In genomic region chr1:67716800-67717199, GRCh38 we compare ENCODE assay signal across 11 cellular contexts. TPM values are rescaled to one million over a fixed set of nuclear protein-coding genes. Genes with fewer than 3 reads are reported as not detected.
DNase-seq lines count a peak whose midpoint lies in the region; ATAC-seq, FAIRE-seq and TF ChIP-seq lines count a peak whose summit lies in the region.
"Had no signal": no experiment of that assay in that cellular context is flagged by ENCODE, and none has a peak within 500 bp of the region (broad histone marks: within the 10 kb centered on the region; RNA-seq: fewer than 3 reads in every experiment).

No MANE protein-coding gene starts in this region.

- no peaks in the 10 kb centered on the region for H3K9me1 ChIP-seq in K562 (ENCODE audit: control insufficient read depth, insufficient read depth, low read length)

- H3K9ac ChIP-seq in K562 (ENCODE audit: insufficient read depth in 1 of 2, low read depth in 2 of 2, low read length in 2 of 2) = no peak overlapping the region

- DNase-seq in LHCN-M2 (ENCODE audit: low read depth) (peak; percentile 62), K562 (ENCODE audit: extremely low read depth in 1 of 4, low spot score in 3 of 4) (no peak), left lobe of liver (ENCODE audit: low spot score) (no peak), NCI-H748 treated with DMSO at 0.1 percent for 48 hours (lab: John Stamatoyannopoulos, UW) (no peak), BE2C (no peak)
- DNase-seq: Right ventricle myocardium superior had no signal

- no peaks in the 10 kb centered on the region for H4K20me1 ChIP-seq in K562 (replicated peaks; ENCODE audit: control insufficient read depth, insufficient read depth, low read length)

- CTCF ChIA-PET in K562 (lab: Yijun Ruan, JAX; ENCODE audit: low intra/inter-chr PET ratio) = no interaction called here

- peaks cover 18 to 37% of the 10 kb centered on the region in 2 experiments for H3K4me1 ChIP-seq in K562 (replicated peaks in 1 of 2; ENCODE audit: control insufficient read depth in 2 of 2, insufficient read depth in 2 of 2, low read length in 2 of 2)
- peaks cover 21% of the 10 kb centered on the region for H3K4me1 ChIP-seq in BE2C

- in situ Hi-C loops in K562 (cut with MboI) = no loop called here

- no peak overlapping the region for H3K4me2 ChIP-seq in K562 (ENCODE audit: insufficient read depth, low read length)

- no peak for TF ChIP-seq CTCF in C4-2B (conservative IDR thresholded peaks at IDR 0.05)
- no peak for TF ChIP-seq CTCF in K562 (IDR thresholded peaks at IDR 0.05 in 2 of 3, conservative IDR thresholded peaks at IDR 0.05 in 1 of 3; ENCODE audit: insufficient read depth in 2 of 3, low read depth in 1 of 3, low read length in 3 of 3)
- TF ChIP-seq CTCF in BE2C (IDR thresholded peaks at IDR 0.05; ENCODE audit: low read depth, low read length) = no peak

- no peak for TF ChIP-seq EP300 in K562 (IDR thresholded peaks at IDR 0.05; ENCODE audit: low read length)

- WGBS in K562 (ENCODE audit: insufficient coverage, low coverage, missing lambda C conversion rate) = 58% methylated on average over 4 of the region's 4 CpGs

- H3K4me3 ChIP-seq in K562 = no peak overlapping the region
- H3K4me3 ChIP-seq in BE2C (ENCODE audit: low read depth, low read length) = no peak overlapping the region
- H3K4me3 ChIP-seq: lung had no signal

- BruUV-seq in K562 (replicated peaks; lab: Mats Ljungman, UMichigan) = no TSS peak

- no peak for ATAC-seq in K562
- peak; percentile 36 for ATAC-seq in left lobe of liver
- ATAC-seq in HG02885 (IDR thresholded peaks at IDR 0.05; ENCODE audit: poor library complexity, unreplicated experiment) = no peak
- no peak for ATAC-seq in GM18867 (IDR thresholded peaks at IDR 0.05; ENCODE audit: unreplicated experiment)

- FAIRE-seq in K562 (lab: Jason Lieb, UNC) = no peak
- FAIRE-seq: GM12892 had no signal

- POLR2A ChIA-PET in K562 (lab: Yijun Ruan, JAX) = interaction anchor here (0.6 kb wide), 1 partner anchor 22 kb away, joined by 4 read pairs; no protein-coding TSS in a partner anchor

- H3K36me3 ChIP-seq in K562 (ENCODE audit: control insufficient read depth, insufficient read depth, low read length) (no peaks in the 10 kb centered on the region), BE2C (no peaks in the 10 kb centered on the region)

- no peak for TF ChIP-seq POLR2A in K562 (conservative IDR thresholded peaks at IDR 0.05)

- H3K27me3 ChIP-seq in K562 (ENCODE audit: control insufficient read depth in 2 of 2, insufficient read depth in 2 of 2, low read length in 2 of 2) (no peaks in the 10 kb centered on the region), BE2C (no peaks in the 10 kb centered on the region)

- peak overlapping the region; percentile 62 for H2AFZ ChIP-seq in K562 (ENCODE audit: low read depth, low read length)

- TF ChIP-seq RAD21 in K562 (CRISPR knock-in tag; conservative IDR thresholded peaks at IDR 0.05 in 1 of 2, IDR thresholded peaks at IDR 0.05 in 1 of 2) = no peak

- H3K27ac ChIP-seq in C4-2B = peak overlapping the region; percentile 40
- H3K27ac ChIP-seq in K562 (ENCODE audit: extremely low read depth, low read depth, low read length) = no peak overlapping the region

- intact Hi-C loops in K562 (cut with micrococcal nuclease) = no loop called here

- no peaks in the 10 kb centered on the region for H3K79me2 ChIP-seq in K562 (ENCODE audit: control insufficient read depth, insufficient read depth, low read length)

- no peaks in the 10 kb centered on the region for H3K9me3 ChIP-seq in K562 (replicated peaks; ENCODE audit: control insufficient read depth, insufficient read depth, low read depth, low read length)
- no peaks in the 10 kb centered on the region for H3K9me3 ChIP-seq in BE2C

TF ChIP-seq in K562, 482 proteins besides CTCF, POLR2A, EP300 and RAD21 (continues in another document):
- no peak for TF ChIP-seq ILK (tag; IDR thresholded peaks at IDR 0.05; ENCODE audit: borderline replicate concordance, low read depth)
- TF ChIP-seq ZNF780A (CRISPR knock-in tag; IDR thresholded peaks at IDR 0.05) = no peak
- no peak for TF ChIP-seq ZNF407 (IDR thresholded peaks at IDR 0.05; ENCODE audit: low read depth)
- TF ChIP-seq BACH1 (tag; IDR thresholded peaks at IDR 0.05) = no peak
- no peak for TF ChIP-seq EWSR1 (IDR thresholded peaks at IDR 0.05; ENCODE audit: borderline replicate concordance, low read depth, partially characterized antibody)
- no peak for TF ChIP-seq ZNF212 (CRISPR knock-in tag; IDR thresholded peaks at IDR 0.05)
- no peak for TF ChIP-seq ZC3H4 (CRISPR knock-in tag; IDR thresholded peaks at IDR 0.05; ENCODE audit: borderline replicate concordance)
- TF ChIP-seq FOXJ3 (CRISPR knock-in tag; IDR thresholded peaks at IDR 0.05) = no peak

RNA-seq across cellular contexts. Expression of gene GADD45A, which starts 31.8 kb away (rescaled TPM):
- total RNA-seq in LHCN-M2 (2014; rRNA removed) (112 and 133 TPM in 2 replicates), K562 (2014; rRNA removed) (124 and 128 TPM in 2 replicates), K562 (2014; rRNA removed; fragmentation: Illumina TruSeq; extraction: Trizol) (47.2 and 53.9 TPM in 2 replicates), K562 (2015; rRNA removed; fragmentation: Illumina TruSeq; extraction: Trizol) (35.6 and 36.3 TPM in 2 replicates), K562 (2021) (131 and 156 TPM in 2 replicates), left lobe of liver (58.6 TPM)
- 83.7 TPM for polyA plus RNA-seq in LHCN-M2 (2012)
- total RNA-seq in K562 (2011; cell fraction: chromatin; rRNA removed; ENCODE audit: low replicate concordance) = 90.8 and 102 TPM in 2 replicates
- total RNA-seq in K562 (2011; cell fraction: nucleolus; rRNA removed) = 107 and 116 TPM in 2 replicates
- total RNA-seq in K562 (2011; cell fraction: nucleoplasm; rRNA removed) = 70.0 and 72.2 TPM in 2 replicates
- polyA plus RNA-seq in K562 (2011; rRNA removed) (62.1 and 67.7 TPM in 2 replicates), K562 (2014; fragmentation: Illumina TruSeq; extraction: Trizol) (70.7 and 71.9 TPM in 2 replicates), K562 (2014; fragmentation: Nextera tagmentation; extraction: Ambion mirVana) (10 to 100 TPM; 21.3 to 22.4 TPM), K562 (2014; rRNA removed) (118 and 142 TPM in 2 replicates)
- polyA plus RNA-seq in K562 (2011; cell fraction: cytosol; rRNA removed) = 70.5 and 81.1 TPM in 2 replicates
- 121 and 179 TPM in 2 replicates for polyA plus RNA-seq in K562 (2011; cell fraction: nucleus; rRNA removed)
- polyA plus RNA-seq in K562 (2012) = 105 and 115 TPM in 2 replicates
- polyA minus RNA-seq in K562 (2011; rRNA and poly(A)+ RNA removed) = 20.1 and 28.5 TPM in 2 replicates
- polyA minus RNA-seq in K562 (2011; cell fraction: cytosol; rRNA and poly(A)+ RNA removed) = 39.4 and 64.1 TPM in 2 replicates
- 113 and 146 TPM in 2 replicates for polyA minus RNA-seq in K562 (2011; cell fraction: nucleus; rRNA and poly(A)+ RNA removed)
- 64.4 TPM for polyA plus RNA-seq in BE2C (2012; ENCODE audit: insufficient read depth, insufficient read length, low read depth)
